ENCODE assay signal across 27 cellular contexts in the genomic region with DNA sequence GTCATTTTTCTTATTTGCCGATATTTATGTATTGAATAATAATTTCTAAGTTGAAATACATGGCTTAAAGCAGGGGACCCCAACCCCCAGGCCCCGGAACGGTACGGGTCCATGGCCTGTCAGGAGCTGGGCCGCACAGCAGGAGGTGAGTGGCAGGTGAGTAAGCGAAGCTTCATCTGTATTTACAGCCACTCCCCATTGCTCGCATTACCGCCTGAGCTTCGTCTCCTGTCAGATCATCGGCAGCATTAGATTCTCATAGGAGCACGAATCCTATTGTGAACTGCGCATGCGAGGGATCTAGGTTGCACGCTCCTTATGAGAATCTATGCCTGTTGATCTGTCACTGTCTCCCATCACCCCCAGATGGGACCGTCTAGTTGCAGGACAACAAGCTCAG. TPM values are rescaled to one million over a fixed set of nuclear protein-coding genes. Genes with fewer than 3 reads are reported as not detected.
DNase-seq lines count a peak whose midpoint lies in the region; ATAC-seq and TF ChIP-seq lines count a peak whose summit lies in the region.
"Had no signal": no experiment of that assay in that cellular context is flagged by ENCODE, and none has a peak within 500 bp of the region (broad histone marks: within the 10 kb centered on the region; RNA-seq: fewer than 3 reads in every experiment).

No MANE protein-coding gene starts in this region.

- no peak for TF ChIP-seq CTCF in type B pancreatic cell (conservative IDR thresholded peaks at IDR 0.05)

- H3K4me3 Mint-ChIP-seq in type B pancreatic cell: no peak overlapping the region
- H3K4me3 Mint-ChIP-seq: activated CD8-positive, alpha-beta T cell treated with anti-CD3 and anti-CD28 coated beads for 36 hours; activated naive CD8-positive, alpha-beta T cell treated with anti-CD3 and anti-CD28 coated beads, Interleukin-2, amount 10 ng/mL, durations not matched to agents 7 days and 5 days; nephron; T-helper 1 cell treated with Interleukin-12 subunit alpha and Interleukin-12 subunit beta and Interleukin-4 antibody, amounts not matched to agents 30 μg/mL and 1 μg/mL, for 36 hours had no signal

- no peaks in the 10 kb centered on the region for H3K36me3 Mint-ChIP-seq in type B pancreatic cell

- H3K4me1 Mint-ChIP-seq in type B pancreatic cell (ENCODE audit: unreplicated experiment): peaks cover 11% of the 10 kb centered on the region

- no peaks in the 10 kb centered on the region for H3K27me3 Mint-ChIP-seq in type B pancreatic cell
- H3K27me3 Mint-ChIP-seq: activated CD8-positive, alpha-beta T cell treated with anti-CD3 and anti-CD28 coated beads for 36 hours; activated naive CD8-positive, alpha-beta T cell treated with anti-CD3 and anti-CD28 coated beads, Interleukin-2, amount 10 ng/mL, durations not matched to agents 7 days and 5 days had no signal

- peak; percentile 20 for DNase-seq in DMS153 treated with DMSO at 0.1 percent for 48 hours (lab: John Stamatoyannopoulos, UW; ENCODE audit: unreplicated experiment)
- peak; percentile 66 for DNase-seq in NCI-H1092 (lab: John Stamatoyannopoulos, UW)
- peak; percentile 77 for DNase-seq in NCI-H2171 (lab: John Stamatoyannopoulos, UW)
- DNase-seq in SW480 (ENCODE audit: low spot score): peak; percentile 58
- DNase-seq in UCSD-AML1 (lab: John Stamatoyannopoulos, UW; ENCODE audit: unreplicated experiment): no peak
- no peak for DNase-seq in type B pancreatic cell (ENCODE audit: extremely low spot score, unreplicated experiment)
- DNase-seq: activated CD8-positive, alpha-beta T cell treated with anti-CD3 and anti-CD28 coated beads for 36 hours; activated effector memory CD4-positive, alpha-beta T cell treated with Interleukin-2 at 50 U/mL for 16 hours; activated naive CD8-positive, alpha-beta T cell treated with anti-CD3 and anti-CD28 coated beads, Interleukin-2, amount 10 ng/mL, durations not matched to agents 7 days and 5 days; activated T-cell treated with anti-CD3 and anti-CD28 coated beads for 4 hours; colonic mucosa; effector CD8-positive, alpha-beta T cell; erythroblast; GOT3; NCI-H1105; NCI-H524 treated with DMSO at 0.1 percent for 48 hours; stimulated activated naive CD4-positive, alpha-beta T cell had no signal

- no peak overlapping the region for H3K27ac Mint-ChIP-seq in type B pancreatic cell
- H3K27ac Mint-ChIP-seq: activated CD8-positive, alpha-beta T cell treated with anti-CD3 and anti-CD28 coated beads for 36 hours; activated naive CD8-positive, alpha-beta T cell treated with anti-CD3 and anti-CD28 coated beads, Interleukin-2, amount 10 ng/mL, durations not matched to agents 7 days and 5 days; nephron; T-helper 1 cell treated with Interleukin-12 subunit alpha and Interleukin-12 subunit beta and Interleukin-4 antibody, amounts not matched to agents 30 μg/mL and 1 μg/mL, for 36 hours had no signal

- no peak for ATAC-seq in SK-N-SH treated with all-trans-retinoic acid at 6 μM for 48 hours
- ATAC-seq: activated CD8-positive, alpha-beta T cell treated with anti-CD3 and anti-CD28 coated beads for 36 hours had no signal

- peaks cover 4% of the 10 kb centered on the region for H3K9me3 Mint-ChIP-seq in type B pancreatic cell
- H3K9me3 Mint-ChIP-seq: activated CD8-positive, alpha-beta T cell treated with anti-CD3 and anti-CD28 coated beads for 36 hours; activated naive CD8-positive, alpha-beta T cell treated with anti-CD3 and anti-CD28 coated beads, Interleukin-2, amount 10 ng/mL, durations not matched to agents 7 days and 5 days; nephron; T-helper 1 cell treated with Interleukin-12 subunit alpha and Interleukin-12 subunit beta and Interleukin-4 antibody, amounts not matched to agents 30 μg/mL and 1 μg/mL, for 36 hours had no signal

TF ChIP-seq in SK-N-SH treated with all-trans-retinoic acid at 6 μM for 48 hours, 23 proteins besides CTCF, POLR2A, EP300 and RAD21:
- TF ChIP-seq BACH2 (CRISPR knock-in tag; IDR thresholded peaks at IDR 0.05; ENCODE audit: borderline replicate concordance): no peak
- TF ChIP-seq, protein P1, sequence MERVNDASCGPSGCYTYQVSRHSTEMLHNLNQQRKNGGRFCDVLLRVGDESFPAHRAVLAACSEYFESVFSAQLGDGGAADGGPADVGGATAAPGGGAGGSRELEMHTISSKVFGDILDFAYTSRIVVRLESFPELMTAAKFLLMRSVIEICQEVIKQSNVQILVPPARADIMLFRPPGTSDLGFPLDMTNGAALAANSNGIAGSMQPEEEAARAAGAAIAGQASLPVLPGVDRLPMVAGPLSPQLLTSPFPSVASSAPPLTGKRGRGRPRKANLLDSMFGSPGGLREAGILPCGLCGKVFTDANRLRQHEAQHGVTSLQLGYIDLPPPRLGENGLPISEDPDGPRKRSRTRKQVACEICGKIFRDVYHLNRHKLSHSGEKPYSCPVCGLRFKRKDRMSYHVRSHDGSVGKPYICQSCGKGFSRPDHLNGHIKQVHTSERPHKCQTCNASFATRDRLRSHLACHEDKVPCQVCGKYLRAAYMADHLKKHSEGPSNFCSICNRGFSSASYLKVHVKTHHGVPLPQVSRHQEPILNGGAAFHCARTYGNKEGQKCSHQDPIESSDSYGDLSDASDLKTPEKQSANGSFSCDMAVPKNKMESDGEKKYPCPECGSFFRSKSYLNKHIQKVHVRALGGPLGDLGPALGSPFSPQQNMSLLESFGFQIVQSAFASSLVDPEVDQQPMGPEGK (CRISPR knock-in tag; IDR thresholded peaks at IDR 0.05; ENCODE audit: borderline replicate concordance): no peak
- no peak for TF ChIP-seq OSR1 (CRISPR knock-in tag; IDR thresholded peaks at IDR 0.05)
- no peak for TF ChIP-seq CSDC2 (CRISPR knock-in tag; IDR thresholded peaks at IDR 0.05)
- TF ChIP-seq TCF4 (CRISPR knock-in tag; IDR thresholded peaks at IDR 0.05; ENCODE audit: borderline replicate concordance): no peak
- TF ChIP-seq, protein P2, sequence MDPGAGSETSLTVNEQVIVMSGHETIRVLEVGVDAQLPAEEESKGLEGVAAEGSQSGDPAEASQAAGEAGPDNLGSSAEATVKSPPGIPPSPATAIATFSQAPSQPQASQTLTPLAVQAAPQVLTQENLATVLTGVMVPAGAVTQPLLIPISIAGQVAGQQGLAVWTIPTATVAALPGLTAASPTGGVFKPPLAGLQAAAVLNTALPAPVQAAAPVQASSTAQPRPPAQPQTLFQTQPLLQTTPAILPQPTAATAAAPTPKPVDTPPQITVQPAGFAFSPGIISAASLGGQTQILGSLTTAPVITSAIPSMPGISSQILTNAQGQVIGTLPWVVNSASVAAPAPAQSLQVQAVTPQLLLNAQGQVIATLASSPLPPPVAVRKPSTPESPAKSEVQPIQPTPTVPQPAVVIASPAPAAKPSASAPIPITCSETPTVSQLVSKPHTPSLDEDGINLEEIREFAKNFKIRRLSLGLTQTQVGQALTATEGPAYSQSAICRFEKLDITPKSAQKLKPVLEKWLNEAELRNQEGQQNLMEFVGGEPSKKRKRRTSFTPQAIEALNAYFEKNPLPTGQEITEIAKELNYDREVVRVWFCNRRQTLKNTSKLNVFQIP (CRISPR knock-in tag; IDR thresholded peaks at IDR 0.05; ENCODE audit: borderline replicate concordance, low read depth): no peak
- TF ChIP-seq GLIS3 (CRISPR knock-in tag; IDR thresholded peaks at IDR 0.05): no peak
- TF ChIP-seq, protein P3, sequence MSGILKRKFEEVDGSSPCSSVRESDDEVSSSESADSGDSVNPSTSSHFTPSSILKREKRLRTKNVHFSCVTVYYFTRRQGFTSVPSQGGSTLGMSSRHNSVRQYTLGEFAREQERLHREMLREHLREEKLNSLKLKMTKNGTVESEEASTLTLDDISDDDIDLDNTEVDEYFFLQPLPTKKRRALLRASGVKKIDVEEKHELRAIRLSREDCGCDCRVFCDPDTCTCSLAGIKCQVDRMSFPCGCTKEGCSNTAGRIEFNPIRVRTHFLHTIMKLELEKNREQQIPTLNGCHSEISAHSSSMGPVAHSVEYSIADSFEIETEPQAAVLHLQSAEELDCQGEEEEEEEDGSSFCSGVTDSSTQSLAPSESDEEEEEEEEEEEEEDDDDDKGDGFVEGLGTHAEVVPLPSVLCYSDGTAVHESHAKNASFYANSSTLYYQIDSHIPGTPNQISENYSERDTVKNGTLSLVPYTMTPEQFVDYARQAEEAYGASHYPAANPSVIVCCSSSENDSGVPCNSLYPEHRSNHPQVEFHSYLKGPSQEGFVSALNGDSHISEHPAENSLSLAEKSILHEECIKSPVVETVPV (CRISPR knock-in tag; IDR thresholded peaks at IDR 0.05): no peak
- no peak for TF ChIP-seq RARB (CRISPR knock-in tag; IDR thresholded peaks at IDR 0.05)
- no peak for TF ChIP-seq ZNF8 (CRISPR knock-in tag; IDR thresholded peaks at IDR 0.05)
- no peak for TF ChIP-seq ZC3H10 (CRISPR knock-in tag; IDR thresholded peaks at IDR 0.05)
- TF ChIP-seq PPARA (CRISPR knock-in tag; IDR thresholded peaks at IDR 0.05; ENCODE audit: borderline replicate concordance): no peak
- TF ChIP-seq SNAI2 (CRISPR knock-in tag; IDR thresholded peaks at IDR 0.05): no peak

RNA-seq across cellular contexts. Expression of a gene that starts 4.5 kb away (rescaled TPM):
- 19.0 and 19.2 TPM in 2 replicates for total RNA-seq in type B pancreatic cell (ENCODE audit: low replicate concordance)

RNA-seq across cellular contexts. Expression of a gene that starts 4.9 kb away (rescaled TPM):
- total RNA-seq in type B pancreatic cell (ENCODE audit: low replicate concordance): 137 and 155 TPM in 2 replicates

RNA-seq across cellular contexts. Expression of a gene that starts 42.5 kb away (rescaled TPM):
- 1.1 and 1.7 TPM in 2 replicates for total RNA-seq in type B pancreatic cell (ENCODE audit: low replicate concordance)
- total RNA-seq: ascending aorta, cardiac muscle cell, lung microvascular endothelial cell, mucosa of gallbladder, osteocyte, RPMI7951, ureter had no signal

Comparison
In these comparisons a context has a peak if more than half of its experiments do, and no peak if none do; other contexts are left out.
1. DNase-seq: peak in DMS153 treated with DMSO at 0.1 percent for 48 hours (single experiment), NCI-H1092 (single experiment), NCI-H2171 (single experiment) and SW480 (single experiment); none in UCSD-AML1 (single experiment) and type B pancreatic cell (single experiment).